ENCODE assay signal across 25 cellular contexts in genomic region chr2:121960251-121960650, GRCh38.
DNase-seq lines count a peak whose midpoint lies in the region; ATAC-seq and TF ChIP-seq lines count a peak whose summit lies in the region.
"Had no signal": no experiment of that assay in that cellular context is flagged by ENCODE, and none has a peak within 500 bp of the region (broad histone marks: within the 10 kb centered on the region; RNA-seq: fewer than 3 reads in every experiment).

No MANE protein-coding gene starts in this region.

- no peaks in the 10 kb centered on the region for H3K27me3 ChIP-seq in KMS-11 (ENCODE audit: insufficient read depth, low read depth)
- H3K27me3 ChIP-seq: gastroesophageal sphincter, Peyer's patch, thyroid gland had no signal

- peaks cover 15% of the 10 kb centered on the region for H3K4me1 ChIP-seq in KMS-11 (ENCODE audit: low read depth, poor library complexity, severe bottlenecking)
- H3K4me1 ChIP-seq: gastroesophageal sphincter, Peyer's patch, thyroid gland had no signal

- DNase-seq in left ventricle myocardium superior = no peak
- DNase-seq in NAMALWA (ENCODE audit: low spot score) = no peak
- DNase-seq in stimulated activated naive CD4-positive, alpha-beta T cell (lab: John Stamatoyannopoulos, UW) = no peak
- no peak for DNase-seq in activated gamma-delta T cell (lab: John Stamatoyannopoulos, UW)
- DNase-seq: ACHN; activated CD4-positive, alpha-beta memory T cell treated with anti-CD3 and anti-CD28 coated beads for 36 hours; activated naive CD4-positive, alpha-beta T cell treated with anti-CD3 and anti-CD28 coated beads, Interleukin-2, amount 10 ng/mL, durations not matched to agents 7 days and 5 days; anterior cingulate cortex; effector CD4-positive, alpha-beta T cell; GOT3; NCI-H146; NCI-H774; Peyer's patch; thyroid gland had no signal

- no peaks in the 10 kb centered on the region for H3K36me3 ChIP-seq in KMS-11 (ENCODE audit: insufficient read depth)
- H3K36me3 ChIP-seq: gastroesophageal sphincter, Peyer's patch, thyroid gland had no signal

- no peak for TF ChIP-seq CTCF in KMS-11 (conservative IDR thresholded peaks at IDR 0.05; ENCODE audit: low read depth, low read length)

- no peak overlapping the region for H3K27ac ChIP-seq in KMS-11
- H3K27ac ChIP-seq: gastroesophageal sphincter, Peyer's patch, SK-N-MC, thyroid gland had no signal

- H2AFZ ChIP-seq in KMS-11 (ENCODE audit: low read depth) = no peak overlapping the region

- peak; percentile 84 for ATAC-seq in GM18498 (IDR thresholded peaks at IDR 0.05; ENCODE audit: unreplicated experiment)
- peak; percentile 86 for ATAC-seq in GM19328 (IDR thresholded peaks at IDR 0.05; ENCODE audit: unreplicated experiment)
- ATAC-seq in HG02938 (IDR thresholded peaks at IDR 0.05; ENCODE audit: unreplicated experiment) = peak; percentile 59
- no peak for ATAC-seq in left ventricle myocardium superior
- ATAC-seq: esophagus mucosa; gastroesophageal sphincter; natural killer cell treated with Interleukin-12 subunit alpha and Interleukin-12 subunit beta and Interleukin-15 and Interleukin-18, amount 100 ng/mL, for 72 hours; sciatic nerve; stimulated activated effector memory CD8-positive, alpha-beta T cell treated with anti-CD3 and anti-CD28 coated beads, Interleukin-12 subunit alpha, Interleukin-12 subunit beta, amount 100 ng/mL, for 72 hours; WTC11 had no signal

- no peaks in the 10 kb centered on the region for H3K79me2 ChIP-seq in KMS-11 (ENCODE audit: insufficient read depth, low read depth)

- no peak overlapping the region for H3K4me3 ChIP-seq in KMS-11 (IDR thresholded peaks at IDR 0.05; ENCODE audit: insufficient read depth, low read depth, low read length)
- H3K4me3 ChIP-seq: gastroesophageal sphincter, Peyer's patch, SK-N-MC, thyroid gland had no signal

- H3K9ac ChIP-seq in KMS-11 = no peak overlapping the region

- intact Hi-C loops in left ventricle myocardium superior (cut with micrococcal nuclease) = no loop called here

- H3K4me2 ChIP-seq in KMS-11 = peak overlapping the region; percentile 19; the same call in 1 of the 2 replicates

- no peaks in the 10 kb centered on the region for H4K20me1 ChIP-seq in KMS-11 (ENCODE audit: insufficient read depth)
